ENCODE assay signal across 32 cellular contexts in the genomic region with DNA sequence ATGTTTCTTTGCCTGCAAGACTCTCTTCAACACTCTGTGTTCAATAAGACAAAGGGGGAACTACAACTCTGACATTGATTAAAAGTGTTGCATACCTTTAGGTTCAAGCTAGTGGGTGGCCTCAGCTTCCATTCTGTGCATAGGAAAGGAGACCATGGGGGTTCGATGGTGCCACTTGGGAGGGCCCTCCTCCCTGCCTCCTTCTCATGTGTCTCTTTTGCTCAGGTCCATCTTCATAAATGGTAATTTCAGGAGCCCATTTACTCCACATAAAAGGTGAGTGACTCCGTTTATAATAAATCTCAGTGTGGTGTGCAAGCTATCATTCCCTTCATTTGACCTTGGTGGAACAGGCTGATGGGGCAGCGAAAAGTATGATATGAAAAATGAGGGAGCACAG.
A peak's percentile ranks its signal among the peaks of the same experiment; 100 is the strongest.
DNase-seq lines count a peak whose midpoint lies in the region; ATAC-seq, FAIRE-seq and TF ChIP-seq lines count a peak whose summit lies in the region.
"Had no signal": no experiment of that assay in that cellular context is flagged by ENCODE, and none has a peak within 500 bp of the region (broad histone marks: within the 10 kb centered on the region; RNA-seq: fewer than 3 reads in every experiment).

No MANE protein-coding gene starts in this region.

- H3K79me2 ChIP-seq in osteoblast (ENCODE audit: insufficient read depth, low read length): no peaks in the 10 kb centered on the region

- peak; percentile 36 for FAIRE-seq in A549 (lab: Jason Lieb, UNC)
- FAIRE-seq: A204.1, D721Med had no signal

- H3K27ac ChIP-seq in A549 (no peak overlapping the region), esophagus muscularis mucosa (replicated peaks in 1 of 4) (no peak overlapping the region), osteoblast (ENCODE audit: low read depth, low read length) (no peak overlapping the region), RWPE1 (no peak overlapping the region)
- H3K27ac ChIP-seq: 22Rv1; BLaER1; BLaER1 treated with 17β-estradiol and CSF1 and Interleukin-3, amounts not matched to agents 10 nM and 100 nM; C4-2B had no signal

- CTCF ChIA-PET in A549 (lab: Yijun Ruan, JAX) (interaction anchor here (0.7 to 1.1 kb wide), 3 partner anchors 68 to 390 kb away, joined by 3 to 4 read pairs (median 3); no protein-coding TSS in a partner anchor), RWPE1 (lab: Yijun Ruan, JAX) (interaction anchor here (0.6 kb wide), 1 partner anchor 141 kb away, joined by 4 read pairs; no protein-coding TSS in a partner anchor)

- 38% methylated on average over 3 of the region's 3 CpGs for WGBS in A549 (ENCODE audit: missing lambda C conversion rate)
- 90% methylated on average over 3 of the region's 3 CpGs for WGBS in esophagus muscularis mucosa

- H3K4me2 ChIP-seq in A549 (no peak overlapping the region), osteoblast (ENCODE audit: insufficient read depth, low read length) (no peak overlapping the region)
- H3K4me2 ChIP-seq: BLaER1; BLaER1 treated with 17β-estradiol and CSF1 and Interleukin-3, amounts not matched to agents 10 nM and 100 nM had no signal

- intact Hi-C loops in esophagus muscularis mucosa (cut with DNase I): no loop called here

- H4K20me1 ChIP-seq in osteoblast (ENCODE audit: insufficient read depth, low read length): no peaks in the 10 kb centered on the region
- H4K20me1 ChIP-seq: BLaER1; BLaER1 treated with 17β-estradiol and CSF1 and Interleukin-3, amounts not matched to agents 10 nM and 100 nM had no signal

- TF ChIP-seq CTCF in A549 (IDR thresholded peaks at IDR 0.05): no peak
- TF ChIP-seq CTCF in esophagus muscularis mucosa (IDR thresholded peaks at IDR 0.05): no peak
- TF ChIP-seq CTCF in osteoblast (IDR thresholded peaks at IDR 0.05; ENCODE audit: extremely low read depth, low read depth, low read length): no peak
- TF ChIP-seq CTCF in omental fat pad (IDR thresholded peaks at IDR 0.05): no peak
- TF ChIP-seq CTCF in RWPE1 (conservative IDR thresholded peaks at IDR 0.05; ENCODE audit: low read depth): no peak

- H3K9me3 ChIP-seq in A549: no peaks in the 10 kb centered on the region
- no peaks in the 10 kb centered on the region for H3K9me3 ChIP-seq in esophagus muscularis mucosa
- no peaks in the 10 kb centered on the region for H3K9me3 ChIP-seq in osteoblast (ENCODE audit: low read depth, low read length)
- H3K9me3 ChIP-seq: BE2C; BLaER1; BLaER1 treated with 17β-estradiol and CSF1 and Interleukin-3, amounts not matched to agents 10 nM and 100 nM; Caco-2 had no signal

- no peak for TF ChIP-seq POLR2A in A549 (IDR thresholded peaks at IDR 0.05; ENCODE audit: low read length)
- no peak for TF ChIP-seq POLR2A in esophagus muscularis mucosa (IDR thresholded peaks at IDR 0.05; ENCODE audit: low read depth)

- POLR2A ChIA-PET in A549 (lab: Yijun Ruan, JAX) (no interaction called here), RWPE1 (lab: Yijun Ruan, JAX; ENCODE audit: low non-redundant PET) (no interaction called here)

- no peak for TF ChIP-seq RAD21 in A549 (conservative IDR thresholded peaks at IDR 0.05 in 1 of 2, IDR thresholded peaks at IDR 0.05 in 1 of 2)

- no peak for TF ChIP-seq EP300 in A549 (IDR thresholded peaks at IDR 0.05)
- TF ChIP-seq EP300 in esophagus muscularis mucosa (IDR thresholded peaks at IDR 0.05): no peak

- H3K4me3 ChIP-seq in A549: no peak overlapping the region
- no peak overlapping the region for H3K4me3 ChIP-seq in esophagus muscularis mucosa
- no peak overlapping the region for H3K4me3 ChIP-seq in osteoblast (ENCODE audit: insufficient read depth, low read length)
- H3K4me3 ChIP-seq: BLaER1; BLaER1 treated with 17β-estradiol and CSF1 and Interleukin-3, amounts not matched to agents 10 nM and 100 nM had no signal

- ATAC-seq in A549 (no peak), omental fat pad (ENCODE audit: low FRiP score) (no peak)
- ATAC-seq: CD8-positive, alpha-beta T cell had no signal

- H3K27me3 ChIP-seq in esophagus muscularis mucosa: no peaks in the 10 kb centered on the region
- peaks cover 9% of the 10 kb centered on the region for H3K27me3 ChIP-seq in osteoblast (ENCODE audit: insufficient read depth, low read length)
- H3K27me3 ChIP-seq: BE2C; BLaER1; BLaER1 treated with 17β-estradiol and CSF1 and Interleukin-3, amounts not matched to agents 10 nM and 100 nM had no signal

- no peak overlapping the region for H2AFZ ChIP-seq in osteoblast (ENCODE audit: low read length)

- H3K4me1 ChIP-seq in A549 (no peaks in the 10 kb centered on the region), esophagus muscularis mucosa (peaks cover 0 to 15% (median 13%) of the 10 kb centered on the region in 4 donors), osteoblast (ENCODE audit: insufficient read depth, low read length) (no peaks in the 10 kb centered on the region)
- H3K4me1 ChIP-seq: BE2C; BLaER1; BLaER1 treated with 17β-estradiol and CSF1 and Interleukin-3, amounts not matched to agents 10 nM and 100 nM; Caco-2 had no signal

- H3K36me3 ChIP-seq in esophagus muscularis mucosa: no peaks in the 10 kb centered on the region
- no peaks in the 10 kb centered on the region for H3K36me3 ChIP-seq in osteoblast (ENCODE audit: insufficient read depth, low read length)
- H3K36me3 ChIP-seq: BE2C; BLaER1; BLaER1 treated with 17β-estradiol and CSF1 and Interleukin-3, amounts not matched to agents 10 nM and 100 nM had no signal

- DNase-seq in A549 (ENCODE audit: low read depth in 1 of 2, low spot score in 1 of 2): no peak
- peak; percentile 72 for DNase-seq in esophagus muscularis mucosa (ENCODE audit: extremely low spot score)
- DNase-seq in osteoblast (ENCODE audit: insufficient read length, low spot score, missing footprints): peak; percentile 71
- no peak for DNase-seq in activated CD4-positive, alpha-beta T cell treated with anti-CD3 and anti-CD28 coated beads for 4 hours
- DNase-seq in omental fat pad (ENCODE audit: low spot score): no peak
- DNase-seq in RWPE1 (ENCODE audit: low spot score): no peak
- DNase-seq: 8988T; ACHN; AML-193; BE2C; C1 segment of cervical spinal cord; Caco-2; Calu3; CD4-positive, alpha-beta memory T cell; CD4-positive, alpha-beta T cell; CD4-positive, CD25-positive, alpha-beta regulatory T cell; CD8-positive, alpha-beta memory T cell; CD8-positive, alpha-beta T cell; COR-L47; DMS 273 treated with DMSO at 0.1 percent for 48 hours; DMS153; DMS53; DMS79; DMS79 treated with DMSO at 0.1 percent for 48 hours; DND-41; EL had no signal

TF ChIP-seq in A549, 52 proteins besides CTCF, POLR2A, EP300 and RAD21:
- no peak for TF ChIP-seq CHD2 (IDR thresholded peaks at IDR 0.05; ENCODE audit: low read length, partially characterized antibody)
- no peak for TF ChIP-seq ZC3H11A (IDR thresholded peaks at IDR 0.05)
- TF ChIP-seq, protein P1, sequence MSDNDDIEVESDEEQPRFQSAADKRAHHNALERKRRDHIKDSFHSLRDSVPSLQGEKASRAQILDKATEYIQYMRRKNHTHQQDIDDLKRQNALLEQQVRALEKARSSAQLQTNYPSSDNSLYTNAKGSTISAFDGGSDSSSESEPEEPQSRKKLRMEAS (IDR thresholded peaks at IDR 0.05): no peak
- no peak for TF ChIP-seq SMC3 (IDR thresholded peaks at IDR 0.05)
- TF ChIP-seq EHMT2 (IDR thresholded peaks at IDR 0.05; ENCODE audit: low read depth): no peak
- TF ChIP-seq KDM5A (IDR thresholded peaks at IDR 0.05): no peak
- TF ChIP-seq EHF (CRISPR knock-in tag; IDR thresholded peaks at IDR 0.05): no peak
- no peak for TF ChIP-seq PHF8 (IDR thresholded peaks at IDR 0.05; ENCODE audit: borderline replicate concordance, low read depth)
- TF ChIP-seq ZNF302 (CRISPR knock-in tag; IDR thresholded peaks at IDR 0.05): no peak
- no peak for TF ChIP-seq NPAS2 (CRISPR knock-in tag; IDR thresholded peaks at IDR 0.05; ENCODE audit: borderline replicate concordance)
- no peak for TF ChIP-seq FOXS1 (CRISPR knock-in tag; IDR thresholded peaks at IDR 0.05)

Comparison
In these comparisons a context has a peak if more than half of its experiments do, and no peak if none do; other contexts are left out.
1. DNase-seq: peak in esophagus muscularis mucosa (single experiment) and osteoblast (single experiment); none in A549 (0 of 2), activated CD4-positive, alpha-beta T cell treated with anti-CD3 and anti-CD28 coated beads for 4 hours (0 of 2), omental fat pad (single experiment) and RWPE1 (single experiment).